10 cellular contexts compared by ENCODE assay signal in genomic region chr11:4826425-4826824, GRCh38. TPM values are rescaled to one million over a fixed set of nuclear protein-coding genes. Genes with fewer than 3 reads are reported as not detected.
A peak's percentile ranks its signal among the peaks of the same experiment; 100 is the strongest.
DNase-seq lines count a peak whose midpoint lies in the region; ATAC-seq, FAIRE-seq and TF ChIP-seq lines count a peak whose summit lies in the region.
"Had no signal": no experiment of that assay in that cellular context is flagged by ENCODE, and none has a peak within 500 bp of the region (broad histone marks: within the 10 kb centered on the region; RNA-seq: fewer than 3 reads in every experiment).

No MANE protein-coding gene starts in this region.

- TF ChIP-seq CTCF in HCT116 (IDR thresholded peaks at IDR 0.05 in 2 of 3, conservative IDR thresholded peaks at IDR 0.05 in 1 of 3; ENCODE audit: borderline replicate concordance in 1 of 3, insufficient read depth in 1 of 3, low read depth in 2 of 3, low read length in 2 of 3) (peak in 1 of 3 experiments; percentile 19; a peak in 2 of 6 replicates), kidney (IDR thresholded peaks at IDR 0.05; ENCODE audit: borderline replicate concordance, extremely low read depth, insufficient read depth) (peak; percentile 9)

- peaks cover 0 to 3% (median 0%) of the 10 kb centered on the region in 5 donors for H3K9me3 Mint-ChIP-seq in CD8-positive, alpha-beta memory T cell

- POLR2A ChIA-PET in HCT116 (lab: Charles Lee), result no interaction called here
- POLR2A ChIA-PET in CD8-positive, alpha-beta memory T cell (lab: Charles Lee), result no interaction called here

- H3K9ac ChIP-seq in HCT116 (ENCODE audit: low read length) (no peak overlapping the region), kidney (ENCODE audit: low read length in 2 of 2) (no peak overlapping the region)

- peak; percentile 3 for DNase-seq in ACHN
- DNase-seq in HCT116 (ENCODE audit: low read depth, low spot score), result no peak
- peak; percentile 48 for DNase-seq in amniotic epithelial cell (ENCODE audit: low read depth)
- DNase-seq in kidney, result no peak
- no peak for DNase-seq in stimulated activated CD4-positive, alpha-beta T cell treated with anti-CD3 and anti-CD28 coated beads, Interleukin-2, amount 100 ng/mL, for 48 hours
- no peak for DNase-seq in CD8-positive, alpha-beta memory T cell
- no peak for DNase-seq in epidermal melanocyte (ENCODE audit: insufficient read length, low spot score)
- DNase-seq: CD4-positive, alpha-beta memory T cell had no signal

- CTCF ChIA-PET in HCT116 (lab: Charles Lee), result interaction anchor here (1.1 to 1.5 kb wide), 2 partner anchors 190 to 639 kb away, joined by 5 to 8 read pairs; partner anchors contain the start of gene OR51D1
- CTCF ChIA-PET in CD8-positive, alpha-beta memory T cell (lab: Charles Lee), result no interaction called here

- H3K27me3 ChIP-seq in HCT116 (ENCODE audit: insufficient read depth, low read length), result peaks cover 23% of the 10 kb centered on the region
- H3K27me3 ChIP-seq in CD8-positive, alpha-beta memory T cell (ENCODE audit: insufficient read depth, low read length, poor library complexity, severe bottlenecking), result no peaks in the 10 kb centered on the region

- no peak for FAIRE-seq in kidney (lab: Jason Lieb, UNC)

- ATAC-seq in HCT116 (no peak), HG02970 (IDR thresholded peaks at IDR 0.05; ENCODE audit: low FRiP score, unreplicated experiment) (no peak)

- no peak for TF ChIP-seq POLR2A in HCT116 (IDR thresholded peaks at IDR 0.05; ENCODE audit: borderline replicate concordance, extremely low read depth, insufficient read depth, insufficient read length)

- H2AFZ ChIP-seq in HCT116 (ENCODE audit: low read depth, low read length, poor library complexity, severe bottlenecking), result no peak overlapping the region

- no peak overlapping the region for H3K4me2 ChIP-seq in HCT116 (ENCODE audit: low read length)

- H3K36me3 ChIP-seq in HCT116 (ENCODE audit: control insufficient read depth in 1 of 2, insufficient read depth in 2 of 2, low read length in 2 of 2) (no peaks in the 10 kb centered on the region), kidney (ENCODE audit: control insufficient read depth in 1 of 2, insufficient read depth in 2 of 2, low read length in 2 of 2) (no peaks in the 10 kb centered on the region)
- H3K36me3 ChIP-seq in CD8-positive, alpha-beta memory T cell (ENCODE audit: insufficient read depth, low read length), result no peaks in the 10 kb centered on the region

- H4K20me1 ChIP-seq in HCT116 (ENCODE audit: insufficient read depth), result no peaks in the 10 kb centered on the region

- no peaks in the 10 kb centered on the region for H3K79me2 ChIP-seq in HCT116 (ENCODE audit: insufficient read depth, low read length)

- H3K4me1 ChIP-seq in HCT116 (ENCODE audit: control insufficient read depth in 1 of 2, insufficient read depth in 2 of 2, low read length in 2 of 2) (no peaks in the 10 kb centered on the region), kidney (ENCODE audit: control insufficient read depth in 1 of 2, insufficient read depth in 1 of 2, low read depth in 1 of 2, low read length in 2 of 2) (no peaks in the 10 kb centered on the region)
- H3K4me1 ChIP-seq in CD8-positive, alpha-beta memory T cell (ENCODE audit: insufficient read depth, low read length), result no peaks in the 10 kb centered on the region

- RAD21 ChIA-PET in HCT116 (lab: Charles Lee; ENCODE audit: low non-redundant PET in 1 of 2, low total read pairs in 2 of 2, uncharacterized antibody in 2 of 2, unreplicated experiment in 2 of 2), result no interaction called here

- in situ Hi-C loops in ACHN (cut with HindIII; ENCODE audit: low pct_ligation_motif_present, low pct_unique_long_range_greater_than_20kb, low sequenced_read_pairs), result no loop called here

- H3K9me3 ChIP-seq in HCT116 (ENCODE audit: control insufficient read depth in 1 of 2, insufficient read depth in 1 of 2, low read depth in 1 of 2, low read length in 2 of 2) (no peaks in the 10 kb centered on the region), kidney (ENCODE audit: control insufficient read depth in 1 of 2, low read length in 2 of 2) (no peaks in the 10 kb centered on the region)
- H3K9me3 ChIP-seq in CD8-positive, alpha-beta memory T cell (ENCODE audit: low read length), result no peaks in the 10 kb centered on the region

- no peak overlapping the region for H3K27ac Mint-ChIP-seq in CD8-positive, alpha-beta memory T cell
- H3K27ac Mint-ChIP-seq: CD4-positive, alpha-beta memory T cell had no signal

- BruUV-seq in HCT116 (replicated peaks; lab: Mats Ljungman, UMichigan), result no TSS peak

- H3K4me3 Mint-ChIP-seq in CD8-positive, alpha-beta memory T cell, result no peak overlapping the region
- H3K4me3 Mint-ChIP-seq: CD4-positive, alpha-beta memory T cell had no signal

- no peaks in the 10 kb centered on the region for H3K9me2 ChIP-seq in HCT116 (ENCODE audit: insufficient read depth)

- TF ChIP-seq RAD21 in HCT116 (IDR thresholded peaks at IDR 0.05; ENCODE audit: low read depth), result peak; percentile 39; the same call in 1 of the 2 replicates

- no peak overlapping the region for H3K4me3 ChIP-seq in HCT116 (replicated peaks in 1 of 2; ENCODE audit: low read depth in 1 of 2, low read length in 2 of 2)
- no peak overlapping the region for H3K4me3 ChIP-seq in kidney (ENCODE audit: low read length in 2 of 2)
- no peak overlapping the region for H3K4me3 ChIP-seq in CD8-positive, alpha-beta memory T cell (ENCODE audit: low read length)
- H3K4me3 ChIP-seq: SK-N-MC had no signal

- H3K4me1 Mint-ChIP-seq in CD8-positive, alpha-beta memory T cell, result no peaks in the 10 kb centered on the region
- H3K4me1 Mint-ChIP-seq: CD4-positive, alpha-beta memory T cell had no signal

- H3K27me3 Mint-ChIP-seq in CD8-positive, alpha-beta memory T cell, result peaks cover 0 to 9% of the 10 kb centered on the region in 2 donors

- no peaks in the 10 kb centered on the region for H3K36me3 Mint-ChIP-seq in CD8-positive, alpha-beta memory T cell
- H3K36me3 Mint-ChIP-seq: CD4-positive, alpha-beta memory T cell had no signal

- H3K27ac ChIP-seq in HCT116 (ENCODE audit: low read depth, low read length) (no peak overlapping the region), kidney (ENCODE audit: low read depth in 2 of 2, low read length in 2 of 2) (no peak overlapping the region)
- no peak overlapping the region for H3K27ac ChIP-seq in CD8-positive, alpha-beta memory T cell (ENCODE audit: low read depth, low read length)
- H3K27ac ChIP-seq: SK-N-MC had no signal

- intact Hi-C loops in HCT116 (cut with micrococcal nuclease) (no loop called here), kidney (cut with DNase I) (no loop called here)

TF ChIP-seq in HCT116, 20 proteins besides CTCF, POLR2A, EP300 and RAD21:
- TF ChIP-seq FOSL1 (IDR thresholded peaks at IDR 0.05; ENCODE audit: low read depth) (no peak), EGR1 (IDR thresholded peaks at IDR 0.05; ENCODE audit: low read depth) (no peak)

RNA-seq across cellular contexts. Expression of gene OR51F2, which starts 5.3 kb away (rescaled TPM):
- not detected for total RNA-seq in HCT116 (2021; ENCODE audit: unreplicated experiment)
- polyA plus RNA-seq in HCT116 (2012), result not detected in 2 replicates
- not detected for total RNA-seq in kidney
- not detected for polyA plus RNA-seq in kidney (ENCODE audit: insufficient read depth, low read depth, low replicate concordance)
- total RNA-seq in CD8-positive, alpha-beta memory T cell, result not detected
- polyA plus RNA-seq in CD8-positive, alpha-beta memory T cell, result not detected
- total RNA-seq: CD4-positive, alpha-beta memory T cell had no signal
- polyA plus RNA-seq: CD4-positive, alpha-beta memory T cell had no signal

RNA-seq across cellular contexts. Expression of gene OR52R1, which starts 22.2 kb away (rescaled TPM):
- not detected for total RNA-seq in HCT116 (2021; ENCODE audit: unreplicated experiment)
- polyA plus RNA-seq in HCT116 (2012), result not detected in 2 replicates
- not detected for total RNA-seq in kidney
- not detected for polyA plus RNA-seq in kidney (ENCODE audit: insufficient read depth, low read depth, low replicate concordance)
- total RNA-seq in CD8-positive, alpha-beta memory T cell, result not detected
- polyA plus RNA-seq in CD8-positive, alpha-beta memory T cell, result not detected
- total RNA-seq: CD4-positive, alpha-beta memory T cell had no signal
- polyA plus RNA-seq: CD4-positive, alpha-beta memory T cell had no signal

RNA-seq across cellular contexts. Expression of gene OR51S1, which starts 22.6 kb away (rescaled TPM):
- total RNA-seq in HCT116 (2021; ENCODE audit: unreplicated experiment) (not detected), kidney (not detected)
- not detected in 2 replicates for polyA plus RNA-seq in HCT116 (2012)
- polyA plus RNA-seq in kidney (ENCODE audit: insufficient read depth, low read depth, low replicate concordance), result not detected
- total RNA-seq in CD8-positive, alpha-beta memory T cell, result not detected
- not detected for polyA plus RNA-seq in CD8-positive, alpha-beta memory T cell
- total RNA-seq: CD4-positive, alpha-beta memory T cell had no signal
- polyA plus RNA-seq: CD4-positive, alpha-beta memory T cell had no signal

RNA-seq across cellular contexts. Expression of gene OR51T1, which starts 55.3 kb away (rescaled TPM):
- total RNA-seq in HCT116 (2021; ENCODE audit: unreplicated experiment) (not detected), kidney (not detected)
- not detected in 2 replicates for polyA plus RNA-seq in HCT116 (2012)
- polyA plus RNA-seq in kidney (ENCODE audit: insufficient read depth, low read depth, low replicate concordance), result not detected
- not detected for total RNA-seq in CD8-positive, alpha-beta memory T cell
- not detected for polyA plus RNA-seq in CD8-positive, alpha-beta memory T cell
- total RNA-seq: CD4-positive, alpha-beta memory T cell had no signal
- polyA plus RNA-seq: CD4-positive, alpha-beta memory T cell had no signal

RNA-seq across cellular contexts. Expression of gene OR51F1, which starts 56.7 kb away (rescaled TPM):
- total RNA-seq in HCT116 (2021; ENCODE audit: unreplicated experiment), result not detected
- polyA plus RNA-seq in HCT116 (2012), result not detected in 2 replicates
- total RNA-seq in kidney, result not detected
- polyA plus RNA-seq in kidney (ENCODE audit: insufficient read depth, low read depth, low replicate concordance), result not detected
- not detected for total RNA-seq in CD8-positive, alpha-beta memory T cell
- not detected for polyA plus RNA-seq in CD8-positive, alpha-beta memory T cell
- total RNA-seq: CD4-positive, alpha-beta memory T cell had no signal
- polyA plus RNA-seq: CD4-positive, alpha-beta memory T cell had no signal

Comparison
In these comparisons a context has a peak if more than half of its experiments do, and no peak if none do; other contexts are left out.
1. DNase-seq: peak in ACHN (single experiment) and amniotic epithelial cell (single experiment); none in HCT116 (single experiment), kidney (single experiment), stimulated activated CD4-positive, alpha-beta T cell treated with anti-CD3 and anti-CD28 coated beads, Interleukin-2, amount 100 ng/mL, for 48 hours (0 of 2), CD8-positive, alpha-beta memory T cell (0 of 5) and epidermal melanocyte (single experiment).